ENCODE assay signal across 8 cellular contexts in the genomic region with DNA sequence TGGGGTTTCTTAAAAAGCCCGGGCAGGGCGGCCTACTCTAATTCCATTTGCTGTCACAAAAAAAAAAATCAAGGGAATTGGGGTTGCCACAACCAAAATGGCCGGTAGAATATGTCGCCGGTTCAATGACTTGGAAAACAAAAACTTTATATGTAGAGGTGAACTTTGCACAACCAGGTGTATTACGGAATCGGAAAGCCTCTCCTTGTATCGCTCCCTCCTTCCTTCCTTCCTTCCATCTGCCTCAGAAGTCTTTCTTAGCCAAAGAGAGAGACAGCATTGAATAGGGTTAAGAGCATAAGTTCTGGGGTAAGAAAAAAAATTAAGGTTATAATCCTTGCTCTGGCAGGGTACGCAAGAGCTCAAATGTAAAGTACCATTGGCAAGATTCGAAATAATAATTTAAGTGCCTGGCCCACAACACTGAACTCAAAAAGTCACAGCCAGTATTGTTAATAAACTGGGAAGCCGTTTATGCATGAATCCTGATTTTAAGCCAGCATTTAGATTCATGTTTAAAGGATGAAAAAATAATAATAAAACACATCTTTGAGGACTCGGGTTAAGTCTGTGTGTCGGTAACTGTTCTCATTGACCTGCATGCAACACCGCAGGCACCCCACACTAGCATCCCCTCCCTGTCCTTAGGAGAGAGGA. TPM values are rescaled to one million over a fixed set of nuclear protein-coding genes. Genes with fewer than 3 reads are reported as not detected.
DNase-seq lines count a peak whose midpoint lies in the region; ATAC-seq lines count a peak whose summit lies in the region.

No MANE protein-coding gene starts in this region.

- H3K27me3 Mint-ChIP-seq in activated CD8-positive, alpha-beta memory T cell treated with anti-CD3 and anti-CD28 coated beads, Interleukin-2, amount 10 ng/mL, durations not matched to agents 7 days and 5 days: no peaks in the 10 kb centered on the region
- no peaks in the 10 kb centered on the region for H3K27me3 Mint-ChIP-seq in T-helper 17 cell
- H3K27me3 Mint-ChIP-seq in stimulated activated naive CD8-positive, alpha-beta T cell treated with anti-CD3 and anti-CD28 coated beads, Interleukin-15, amount 100 ng/mL, for 72 hours: no peaks in the 10 kb centered on the region

- peak overlapping the region; percentile 93 for H3K4me3 Mint-ChIP-seq in activated CD8-positive, alpha-beta memory T cell treated with anti-CD3 and anti-CD28 coated beads, Interleukin-2, amount 10 ng/mL, durations not matched to agents 7 days and 5 days
- peak overlapping the region; percentile 98 for H3K4me3 Mint-ChIP-seq in T-helper 17 cell
- H3K4me3 Mint-ChIP-seq in stimulated activated naive CD8-positive, alpha-beta T cell treated with anti-CD3 and anti-CD28 coated beads, Interleukin-15, amount 100 ng/mL, for 72 hours: peak overlapping the region; percentile 93

- peaks cover 14% of the 10 kb centered on the region for H3K36me3 Mint-ChIP-seq in activated CD8-positive, alpha-beta memory T cell treated with anti-CD3 and anti-CD28 coated beads, Interleukin-2, amount 10 ng/mL, durations not matched to agents 7 days and 5 days
- no peaks in the 10 kb centered on the region for H3K36me3 Mint-ChIP-seq in T-helper 17 cell (ENCODE audit: low read depth)

- peak overlapping the region; percentile 96 for H3K4me3 ChIP-seq in iPS-11a (ENCODE audit: low read depth, low read length)

- no peaks in the 10 kb centered on the region for H3K9me3 ChIP-seq in T-helper 17 cell (ENCODE audit: control insufficient read depth, low read length, poor library complexity, severe bottlenecking)

- no peaks in the 10 kb centered on the region for H3K9me3 Mint-ChIP-seq in activated CD8-positive, alpha-beta memory T cell treated with anti-CD3 and anti-CD28 coated beads, Interleukin-2, amount 10 ng/mL, durations not matched to agents 7 days and 5 days (ENCODE audit: low read depth)
- H3K9me3 Mint-ChIP-seq in stimulated activated naive CD8-positive, alpha-beta T cell treated with anti-CD3 and anti-CD28 coated beads, Interleukin-15, amount 100 ng/mL, for 72 hours: no peaks in the 10 kb centered on the region

- DNase-seq in activated CD8-positive, alpha-beta memory T cell treated with anti-CD3 and anti-CD28 coated beads, Interleukin-2, amount 10 ng/mL, durations not matched to agents 7 days and 5 days: no peak
- no peak for DNase-seq in activated CD8-positive, alpha-beta memory T cell treated with anti-CD3 and anti-CD28 coated beads for 24 hours
- DNase-seq in T-helper 17 cell (no peak), MV-4-11 (lab: John Stamatoyannopoulos, UW) (no peak), foreskin melanocyte (no peak)
- no peak for DNase-seq in stimulated activated naive CD8-positive, alpha-beta T cell treated with anti-CD3 and anti-CD28 coated beads, Interleukin-15, amount 100 ng/mL, for 72 hours

- H3K27ac Mint-ChIP-seq in activated CD8-positive, alpha-beta memory T cell treated with anti-CD3 and anti-CD28 coated beads, Interleukin-2, amount 10 ng/mL, durations not matched to agents 7 days and 5 days: peak overlapping the region; percentile 89
- H3K27ac Mint-ChIP-seq in T-helper 17 cell: peak overlapping the region; percentile 95
- H3K27ac Mint-ChIP-seq in stimulated activated naive CD8-positive, alpha-beta T cell treated with anti-CD3 and anti-CD28 coated beads, Interleukin-15, amount 100 ng/mL, for 72 hours: peak overlapping the region; percentile 98

- CTCF ChIA-PET in activated CD8-positive, alpha-beta memory T cell treated with anti-CD3 and anti-CD28 coated beads, Interleukin-2, amount 10 ng/mL, durations not matched to agents 7 days and 5 days (lab: Charles Lee): interaction anchor here (0.6 to 1.6 kb wide), 3 partner anchors 15 to 114 kb away, joined by 3 to 5 read pairs (median 3); no protein-coding TSS in a partner anchor

- no peak for ATAC-seq in activated CD8-positive, alpha-beta memory T cell treated with anti-CD3 and anti-CD28 coated beads, Interleukin-2, amount 10 ng/mL, durations not matched to agents 7 days and 5 days
- ATAC-seq in HG02870 (IDR thresholded peaks at IDR 0.05; ENCODE audit: unreplicated experiment) (peak; percentile 20), T-helper 17 cell (peak; percentile 35)
- peak; percentile 29 for ATAC-seq in stimulated activated naive CD8-positive, alpha-beta T cell treated with anti-CD3 and anti-CD28 coated beads, Interleukin-15, amount 100 ng/mL, for 72 hours

- peaks cover 56% of the 10 kb centered on the region for H3K4me1 Mint-ChIP-seq in activated CD8-positive, alpha-beta memory T cell treated with anti-CD3 and anti-CD28 coated beads, Interleukin-2, amount 10 ng/mL, durations not matched to agents 7 days and 5 days
- H3K4me1 Mint-ChIP-seq in T-helper 17 cell: peaks cover 47% of the 10 kb centered on the region
- H3K4me1 Mint-ChIP-seq in stimulated activated naive CD8-positive, alpha-beta T cell treated with anti-CD3 and anti-CD28 coated beads, Interleukin-15, amount 100 ng/mL, for 72 hours: peaks cover 51% of the 10 kb centered on the region

RNA-seq across cellular contexts. Expression of gene GLG1, which starts 0.5 kb away (rescaled TPM):
- 10 to 100 TPM; 74.0 to 86.9 TPM for total RNA-seq in activated CD8-positive, alpha-beta memory T cell treated with anti-CD3 and anti-CD28 coated beads, Interleukin-2, amount 10 ng/mL, durations not matched to agents 7 days and 5 days
- total RNA-seq in T-helper 17 cell: 100 to 1,000 TPM; 166 to 180 TPM

RNA-seq across cellular contexts. Expression of gene RFWD3, which starts 59.2 kb away (rescaled TPM):
- total RNA-seq in activated CD8-positive, alpha-beta memory T cell treated with anti-CD3 and anti-CD28 coated beads, Interleukin-2, amount 10 ng/mL, durations not matched to agents 7 days and 5 days: 100 to 1,000 TPM; 121 to 162 TPM
- total RNA-seq in T-helper 17 cell: 10 to 100 TPM; 34.2 to 61.2 TPM
